10 cellular contexts compared by ENCODE assay signal in the genomic region with DNA sequence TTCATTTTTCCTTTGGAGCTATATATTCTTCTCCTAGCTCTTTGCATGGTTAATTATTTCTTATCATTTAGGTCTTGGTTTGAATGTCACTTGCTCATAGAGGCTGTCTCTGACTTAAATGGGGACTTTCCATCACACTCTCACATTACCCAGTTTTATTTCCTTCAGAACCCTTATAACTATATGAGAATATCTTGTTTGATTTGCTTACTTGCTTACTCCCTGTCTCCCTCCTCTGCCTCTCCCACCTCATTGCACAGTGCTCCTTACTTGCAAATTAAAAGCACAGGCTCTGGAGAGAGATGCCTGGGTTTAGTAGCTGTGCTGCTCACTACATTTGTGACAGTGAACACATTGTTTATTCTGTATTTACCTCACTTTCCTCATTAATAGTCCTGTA.
A peak's percentile ranks its signal among the peaks of the same experiment; 100 is the strongest.
DNase-seq lines count a peak whose midpoint lies in the region; ATAC-seq and TF ChIP-seq lines count a peak whose summit lies in the region.
"Had no signal": no experiment of that assay in that cellular context is flagged by ENCODE, and none has a peak within 500 bp of the region (broad histone marks: within the 10 kb centered on the region; RNA-seq: fewer than 3 reads in every experiment).

No MANE protein-coding gene starts in this region.

- ATAC-seq in GM21447 (IDR thresholded peaks at IDR 0.05; ENCODE audit: unreplicated experiment) (peak; percentile 67), SK-N-SH treated with all-trans-retinoic acid at 6 μM for 48 hours (peak; percentile 71), HG03095 (IDR thresholded peaks at IDR 0.05; ENCODE audit: unreplicated experiment) (no peak), HG02938 (IDR thresholded peaks at IDR 0.05; ENCODE audit: unreplicated experiment) (no peak)
- ATAC-seq: psoas muscle had no signal

- in situ Hi-C loops in ACHN (cut with HindIII; ENCODE audit: low pct_ligation_motif_present, low pct_unique_long_range_greater_than_20kb, low sequenced_read_pairs): no loop called here

- DNase-seq in ACHN (peak; percentile 10), kidney glomerular epithelial cell (lab: John Stamatoyannopoulos, UW) (peak; percentile 19), DMS53 treated with DMSO at 0.1 percent for 48 hours (lab: John Stamatoyannopoulos, UW; ENCODE audit: unreplicated experiment) (no peak)
- no peak for DNase-seq in stimulated activated CD4-positive, alpha-beta T cell treated with anti-CD3 and anti-CD28 coated beads, Interleukin-2, amount 100 ng/mL, for 24 hours
- DNase-seq: aorta, psoas muscle had no signal

TF ChIP-seq in SK-N-SH treated with all-trans-retinoic acid at 6 μM for 48 hours, 23 proteins besides CTCF, POLR2A, EP300 and RAD21:
- TF ChIP-seq, protein P1, sequence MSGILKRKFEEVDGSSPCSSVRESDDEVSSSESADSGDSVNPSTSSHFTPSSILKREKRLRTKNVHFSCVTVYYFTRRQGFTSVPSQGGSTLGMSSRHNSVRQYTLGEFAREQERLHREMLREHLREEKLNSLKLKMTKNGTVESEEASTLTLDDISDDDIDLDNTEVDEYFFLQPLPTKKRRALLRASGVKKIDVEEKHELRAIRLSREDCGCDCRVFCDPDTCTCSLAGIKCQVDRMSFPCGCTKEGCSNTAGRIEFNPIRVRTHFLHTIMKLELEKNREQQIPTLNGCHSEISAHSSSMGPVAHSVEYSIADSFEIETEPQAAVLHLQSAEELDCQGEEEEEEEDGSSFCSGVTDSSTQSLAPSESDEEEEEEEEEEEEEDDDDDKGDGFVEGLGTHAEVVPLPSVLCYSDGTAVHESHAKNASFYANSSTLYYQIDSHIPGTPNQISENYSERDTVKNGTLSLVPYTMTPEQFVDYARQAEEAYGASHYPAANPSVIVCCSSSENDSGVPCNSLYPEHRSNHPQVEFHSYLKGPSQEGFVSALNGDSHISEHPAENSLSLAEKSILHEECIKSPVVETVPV (CRISPR knock-in tag; IDR thresholded peaks at IDR 0.05): no peak
- TF ChIP-seq ZNF565 (CRISPR knock-in tag; conservative IDR thresholded peaks at IDR 0.05; ENCODE audit: low read depth) (no peak), TCF4 (CRISPR knock-in tag; IDR thresholded peaks at IDR 0.05; ENCODE audit: borderline replicate concordance) (no peak), TOX (CRISPR knock-in tag; IDR thresholded peaks at IDR 0.05; ENCODE audit: borderline replicate concordance) (no peak), GLIS3 (CRISPR knock-in tag; IDR thresholded peaks at IDR 0.05) (no peak), ISL1 (CRISPR knock-in tag; IDR thresholded peaks at IDR 0.05) (no peak), ZNF8 (CRISPR knock-in tag; IDR thresholded peaks at IDR 0.05) (no peak), BACH2 (CRISPR knock-in tag; IDR thresholded peaks at IDR 0.05; ENCODE audit: borderline replicate concordance) (no peak), ZC3H10 (CRISPR knock-in tag; IDR thresholded peaks at IDR 0.05) (no peak), ZFP3 (CRISPR knock-in tag; IDR thresholded peaks at IDR 0.05) (no peak), ARNTL (CRISPR knock-in tag; IDR thresholded peaks at IDR 0.05; ENCODE audit: borderline replicate concordance, low read depth) (no peak)
- TF ChIP-seq, protein P2, sequence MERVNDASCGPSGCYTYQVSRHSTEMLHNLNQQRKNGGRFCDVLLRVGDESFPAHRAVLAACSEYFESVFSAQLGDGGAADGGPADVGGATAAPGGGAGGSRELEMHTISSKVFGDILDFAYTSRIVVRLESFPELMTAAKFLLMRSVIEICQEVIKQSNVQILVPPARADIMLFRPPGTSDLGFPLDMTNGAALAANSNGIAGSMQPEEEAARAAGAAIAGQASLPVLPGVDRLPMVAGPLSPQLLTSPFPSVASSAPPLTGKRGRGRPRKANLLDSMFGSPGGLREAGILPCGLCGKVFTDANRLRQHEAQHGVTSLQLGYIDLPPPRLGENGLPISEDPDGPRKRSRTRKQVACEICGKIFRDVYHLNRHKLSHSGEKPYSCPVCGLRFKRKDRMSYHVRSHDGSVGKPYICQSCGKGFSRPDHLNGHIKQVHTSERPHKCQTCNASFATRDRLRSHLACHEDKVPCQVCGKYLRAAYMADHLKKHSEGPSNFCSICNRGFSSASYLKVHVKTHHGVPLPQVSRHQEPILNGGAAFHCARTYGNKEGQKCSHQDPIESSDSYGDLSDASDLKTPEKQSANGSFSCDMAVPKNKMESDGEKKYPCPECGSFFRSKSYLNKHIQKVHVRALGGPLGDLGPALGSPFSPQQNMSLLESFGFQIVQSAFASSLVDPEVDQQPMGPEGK (CRISPR knock-in tag; IDR thresholded peaks at IDR 0.05; ENCODE audit: borderline replicate concordance): no peak

Comparison
In these comparisons a context has a peak if more than half of its experiments do, and no peak if none do; other contexts are left out.
1. DNase-seq: peak in ACHN (single experiment) and kidney glomerular epithelial cell (single experiment); none in stimulated activated CD4-positive, alpha-beta T cell treated with anti-CD3 and anti-CD28 coated beads, Interleukin-2, amount 100 ng/mL, for 24 hours (0 of 2) and DMS53 treated with DMSO at 0.1 percent for 48 hours (single experiment).
2. ATAC-seq: peak in GM21447 (single experiment) and SK-N-SH treated with all-trans-retinoic acid at 6 μM for 48 hours (single experiment); none in HG03095 (single experiment) and HG02938 (single experiment).